ENCODE assay signal across 21 cellular contexts in genomic region chr6:41464481-41464880, GRCh38.
DNase-seq lines count a peak whose midpoint lies in the region; ATAC-seq and TF ChIP-seq lines count a peak whose summit lies in the region.
"Had no signal": no experiment of that assay in that cellular context is flagged by ENCODE, and none has a peak within 500 bp of the region (broad histone marks: within the 10 kb centered on the region; RNA-seq: fewer than 3 reads in every experiment).

No MANE protein-coding gene starts in this region.

- peaks cover under 1% of the 10 kb centered on the region for H3K4me1 Mint-ChIP-seq in activated CD4-positive, alpha-beta memory T cell treated with anti-CD3 and anti-CD28 coated beads for 36 hours (ENCODE audit: low read depth)
- H3K4me1 Mint-ChIP-seq in endothelial cell (ENCODE audit: unreplicated experiment), result peaks cover 9% of the 10 kb centered on the region

- peaks cover 8% of the 10 kb centered on the region for H3K4me1 ChIP-seq in osteoblast (ENCODE audit: insufficient read depth, low read length)
- H3K4me1 ChIP-seq: foreskin keratinocyte, prostate gland had no signal

- no peaks in the 10 kb centered on the region for H3K27me3 ChIP-seq in osteoblast (ENCODE audit: insufficient read depth, low read length)

- H3K9me3 Mint-ChIP-seq in activated CD4-positive, alpha-beta memory T cell treated with anti-CD3 and anti-CD28 coated beads for 36 hours, result no peaks in the 10 kb centered on the region
- H3K9me3 Mint-ChIP-seq in endothelial cell (ENCODE audit: unreplicated experiment), result no peaks in the 10 kb centered on the region
- H3K9me3 Mint-ChIP-seq: dendritic cell treated with granulocyte-macrophage colony-stimulating factor and Interleukin-4, amounts not matched to agents 40 ng/mL and 50 ng/mL, for 4 days; neural progenitor cell had no signal

- H3K9me3 ChIP-seq in osteoblast (ENCODE audit: low read depth, low read length), result no peaks in the 10 kb centered on the region
- H3K9me3 ChIP-seq: prostate gland had no signal

- H2AFZ ChIP-seq in osteoblast (ENCODE audit: low read length), result peak overlapping the region; percentile 84
- H2AFZ ChIP-seq: neural progenitor cell had no signal

- peak overlapping the region; percentile 16 for H3K4me2 ChIP-seq in osteoblast (ENCODE audit: insufficient read depth, low read length)
- H3K4me2 ChIP-seq: KMS-11, neural progenitor cell had no signal

- intact Hi-C loops in activated CD4-positive, alpha-beta memory T cell treated with anti-CD3 and anti-CD28 coated beads for 36 hours (cut with micrococcal nuclease), result no loop called here

- ATAC-seq in GM19035 (IDR thresholded peaks at IDR 0.05; ENCODE audit: unreplicated experiment), result no peak
- ATAC-seq: foreskin keratinocyte had no signal

- H3K27ac ChIP-seq in osteoblast (ENCODE audit: low read depth, low read length), result no peak overlapping the region
- H3K27ac ChIP-seq: foreskin keratinocyte, KMS-11, neural progenitor cell, prostate gland had no signal

- H4K20me1 ChIP-seq in osteoblast (ENCODE audit: insufficient read depth, low read length), result no peaks in the 10 kb centered on the region

- H3K4me3 Mint-ChIP-seq in activated CD4-positive, alpha-beta memory T cell treated with anti-CD3 and anti-CD28 coated beads for 36 hours, result no peak overlapping the region
- no peak overlapping the region for H3K4me3 Mint-ChIP-seq in endothelial cell (ENCODE audit: unreplicated experiment)
- H3K4me3 Mint-ChIP-seq: dendritic cell treated with granulocyte-macrophage colony-stimulating factor and Interleukin-4, amounts not matched to agents 40 ng/mL and 50 ng/mL, for 4 days; neural progenitor cell had no signal

- H3K4me3 ChIP-seq in osteoblast (ENCODE audit: insufficient read depth, low read length), result no peak overlapping the region
- H3K4me3 ChIP-seq: lung, neural progenitor cell, prostate gland had no signal

- H3K27me3 Mint-ChIP-seq in activated CD4-positive, alpha-beta memory T cell treated with anti-CD3 and anti-CD28 coated beads for 36 hours, result peaks cover 39% of the 10 kb centered on the region
- peaks cover 12% of the 10 kb centered on the region for H3K27me3 Mint-ChIP-seq in endothelial cell (ENCODE audit: unreplicated experiment)

- no peak overlapping the region for H3K27ac Mint-ChIP-seq in activated CD4-positive, alpha-beta memory T cell treated with anti-CD3 and anti-CD28 coated beads for 36 hours
- no peak overlapping the region for H3K27ac Mint-ChIP-seq in endothelial cell (ENCODE audit: unreplicated experiment)
- H3K27ac Mint-ChIP-seq: dendritic cell treated with granulocyte-macrophage colony-stimulating factor and Interleukin-4, amounts not matched to agents 40 ng/mL and 50 ng/mL, for 4 days had no signal

- CTCF ChIA-PET in activated CD4-positive, alpha-beta memory T cell treated with anti-CD3 and anti-CD28 coated beads for 36 hours (lab: Charles Lee), result interaction anchor here (0.7 to 4.8 kb wide), 6 partner anchors 38 to 138 kb away, joined by 3 to 52 read pairs (median 4); no protein-coding TSS in a partner anchor

- DNase-seq in ELR (ENCODE audit: low read depth) (peak; percentile 79), M059J (ENCODE audit: low read depth) (peak; percentile 51), dermis blood vessel endothelial cell (peak; percentile 28), osteoblast (ENCODE audit: insufficient read length, low spot score, missing footprints) (peak; percentile 93), endothelial cell (ENCODE audit: low spot score) (no peak)
- DNase-seq in activated CD4-positive, alpha-beta memory T cell treated with anti-CD3 and anti-CD28 coated beads for 36 hours, result no peak
- DNase-seq: activated CD4-positive, CD25-positive, alpha-beta regulatory T cell treated with anti-CD3 and anti-CD28 coated beads, Interleukin-2, amount 50 U/mL, for 72 hours; activated naive CD4-positive, alpha-beta T cell; activated T-cell treated with anti-CD3 and anti-CD28 coated beads, Interleukin-2, amount 50 U/mL, for 1 hour; amygdala; foreskin keratinocyte; GOT3; NCI-H187 treated with DMSO at 0.1 percent for 48 hours; NCI-H748 treated with DMSO at 0.1 percent for 48 hours; SHP77 had no signal

- no peaks in the 10 kb centered on the region for H3K79me2 ChIP-seq in osteoblast (ENCODE audit: insufficient read depth, low read length)

- TF ChIP-seq CTCF in osteoblast (IDR thresholded peaks at IDR 0.05; ENCODE audit: extremely low read depth, low read depth, low read length) (no peak), endothelial cell (IDR thresholded peaks at IDR 0.05; ENCODE audit: unreplicated experiment) (no peak)

- H3K36me3 ChIP-seq in osteoblast (ENCODE audit: insufficient read depth, low read length), result no peaks in the 10 kb centered on the region
- H3K36me3 ChIP-seq: neural progenitor cell, prostate gland had no signal

- no peaks in the 10 kb centered on the region for H3K36me3 Mint-ChIP-seq in activated CD4-positive, alpha-beta memory T cell treated with anti-CD3 and anti-CD28 coated beads for 36 hours
- peaks cover 4% of the 10 kb centered on the region for H3K36me3 Mint-ChIP-seq in endothelial cell (ENCODE audit: low read depth, unreplicated experiment)
- H3K36me3 Mint-ChIP-seq: neural progenitor cell had no signal

- POLR2A ChIA-PET in activated CD4-positive, alpha-beta memory T cell treated with anti-CD3 and anti-CD28 coated beads for 36 hours (lab: Charles Lee), result no interaction called here

Comparison
In these comparisons a context has a peak if more than half of its experiments do, and no peak if none do; other contexts are left out.
1. DNase-seq: peak in ELR (single experiment), M059J (single experiment), dermis blood vessel endothelial cell (single experiment) and osteoblast (single experiment); none in activated CD4-positive, alpha-beta memory T cell treated with anti-CD3 and anti-CD28 coated beads for 36 hours (single experiment) and endothelial cell (single experiment).